ENCODE assay signal across 1 cellular context in genomic region chr11:28760676-28761390, GRCh38.
TF ChIP-seq lines count a peak whose summit lies in the region.

No MANE protein-coding gene starts in this region.

TF ChIP-seq in IMR-90, 13 proteins besides CTCF, POLR2A, EP300 and RAD21 (continued from another document):
- TF ChIP-seq ELK1 (IDR thresholded peaks at IDR 0.05; ENCODE audit: borderline replicate concordance, low read depth, low read length) (no peak), CHD1 (IDR thresholded peaks at IDR 0.05; ENCODE audit: low read depth, low read length) (no peak), CEBPB (IDR thresholded peaks at IDR 0.05; ENCODE audit: low read depth, low read length) (no peak), NFE2L2 (IDR thresholded peaks at IDR 0.05; ENCODE audit: low read depth, low read length) (no peak), MAFK (IDR thresholded peaks at IDR 0.05; ENCODE audit: low read depth, low read length) (no peak)
